19 cellular contexts compared by ENCODE assay signal in genomic region chr6:55778704-55779103, GRCh38.
DNase-seq lines count a peak whose midpoint lies in the region; ATAC-seq and TF ChIP-seq lines count a peak whose summit lies in the region.
"Had no signal": no experiment of that assay in that cellular context is flagged by ENCODE, and none has a peak within 500 bp of the region (broad histone marks: within the 10 kb centered on the region; RNA-seq: fewer than 3 reads in every experiment).

No MANE protein-coding gene starts in this region.

- H4K20me1 ChIP-seq in H9 (ENCODE audit: control insufficient read depth, insufficient read depth, insufficient read length): no peaks in the 10 kb centered on the region
- H4K20me1 ChIP-seq: BLaER1 had no signal

- no peak overlapping the region for H2BK20ac ChIP-seq in H9 (ENCODE audit: low read depth, low read length, poor library complexity, severe bottlenecking)

- no peaks in the 10 kb centered on the region for H3K36me3 ChIP-seq in heart right ventricle
- H3K36me3 ChIP-seq: BLaER1, Peyer's patch had no signal

- H3K4me3 Mint-ChIP-seq in activated CD4-positive, alpha-beta T cell treated with anti-CD3 and anti-CD28 coated beads for 36 hours: no peak overlapping the region
- no peak overlapping the region for H3K4me3 Mint-ChIP-seq in H9
- H3K4me3 Mint-ChIP-seq: CD8-positive, alpha-beta memory T cell had no signal

- H3K4me3 ChIP-seq in heart right ventricle: no peak overlapping the region
- H3K4me3 ChIP-seq: BLaER1, Peyer's patch had no signal

- H4K5ac ChIP-seq in H9 (ENCODE audit: insufficient read length, low read depth, low read length): no peak overlapping the region

- no peaks in the 10 kb centered on the region for H3K79me2 ChIP-seq in H9 (ENCODE audit: insufficient read depth, low read length)

- H3K56ac ChIP-seq in H9 (ENCODE audit: insufficient read length, low read depth, low read length): no peak overlapping the region

- no peak overlapping the region for H2BK15ac ChIP-seq in H9 (ENCODE audit: low read depth, low read length)

- H3K18ac ChIP-seq in H9 (ENCODE audit: insufficient read length, low read depth, low read length): no peak overlapping the region

- no peaks in the 10 kb centered on the region for H3K27me3 Mint-ChIP-seq in activated CD4-positive, alpha-beta T cell treated with anti-CD3 and anti-CD28 coated beads for 36 hours
- H3K27me3 Mint-ChIP-seq in H9 (ENCODE audit: low read depth): no peaks in the 10 kb centered on the region
- H3K27me3 Mint-ChIP-seq: CD8-positive, alpha-beta memory T cell had no signal

- no peaks in the 10 kb centered on the region for H3K36me3 Mint-ChIP-seq in activated CD4-positive, alpha-beta T cell treated with anti-CD3 and anti-CD28 coated beads for 36 hours (ENCODE audit: low read depth)
- no peaks in the 10 kb centered on the region for H3K36me3 Mint-ChIP-seq in H9 (ENCODE audit: insufficient read depth in 1 of 3, low read depth in 3 of 3)
- H3K36me3 Mint-ChIP-seq: CD8-positive, alpha-beta memory T cell had no signal

- no peak overlapping the region for H3K23ac ChIP-seq in H9 (ENCODE audit: insufficient read length, low read depth, low read length)

- H3K79me1 ChIP-seq in H9 (ENCODE audit: insufficient read depth, low read depth, low read length, poor library complexity, severe bottlenecking): no peaks in the 10 kb centered on the region

- peak; percentile 36 for ATAC-seq in activated CD4-positive, alpha-beta T cell treated with anti-CD3 and anti-CD28 coated beads for 36 hours
- ATAC-seq in HG02759 (IDR thresholded peaks at IDR 0.05; ENCODE audit: unreplicated experiment) (peak; percentile 39), HG03354 (IDR thresholded peaks at IDR 0.05; ENCODE audit: poor library complexity, severe bottlenecking, unreplicated experiment) (peak; percentile 64), heart right ventricle (no peak)
- ATAC-seq: SK-N-SH treated with all-trans-retinoic acid at 6 μM for 48 hours had no signal

- no peaks in the 10 kb centered on the region for H3K27me3 ChIP-seq in H9 (ENCODE audit: insufficient read depth, low read length)
- no peaks in the 10 kb centered on the region for H3K27me3 ChIP-seq in heart right ventricle
- H3K27me3 ChIP-seq: BLaER1, Peyer's patch had no signal

- H3T11ph ChIP-seq in H9 (ENCODE audit: low read length): no peak overlapping the region

- H3K23me2 ChIP-seq in H9 (ENCODE audit: insufficient read length, low read depth, low read length, poor library complexity, severe bottlenecking): no peaks in the 10 kb centered on the region

- intact Hi-C loops in activated CD4-positive, alpha-beta T cell treated with anti-CD3 and anti-CD28 coated beads for 36 hours (cut with DNase I, micrococcal nuclease): no loop called here
- intact Hi-C loops in heart right ventricle (cut with DNase I): no loop called here

- no peak overlapping the region for H3K27ac Mint-ChIP-seq in activated CD4-positive, alpha-beta T cell treated with anti-CD3 and anti-CD28 coated beads for 36 hours
- no peak overlapping the region for H3K27ac Mint-ChIP-seq in H9
- H3K27ac Mint-ChIP-seq: CD8-positive, alpha-beta memory T cell had no signal

- CTCF ChIA-PET in activated CD4-positive, alpha-beta T cell treated with anti-CD3 and anti-CD28 coated beads for 36 hours (lab: Charles Lee): no interaction called here

- TF ChIP-seq CTCF in H9 (conservative IDR thresholded peaks at IDR 0.05): no peak
- TF ChIP-seq CTCF in heart right ventricle (IDR thresholded peaks at IDR 0.05): no peak

- H2BK12ac ChIP-seq in H9 (ENCODE audit: insufficient read length, low read depth, low read length): no peak overlapping the region

- no peaks in the 10 kb centered on the region for H3K9me3 ChIP-seq in H9 (ENCODE audit: control insufficient read depth, low read depth, low read length)
- no peaks in the 10 kb centered on the region for H3K9me3 ChIP-seq in heart right ventricle
- H3K9me3 ChIP-seq: BLaER1, Peyer's patch had no signal

- no peak for DNase-seq in activated CD4-positive, alpha-beta T cell treated with anti-CD3 and anti-CD28 coated beads for 36 hours
- DNase-seq in activated CD4-positive, alpha-beta T cell treated with anti-CD3 and anti-CD28 coated beads for 4 hours: no peak
- DNase-seq in H9 (no peak), heart right ventricle (no peak)
- DNase-seq in stimulated activated CD4-positive, alpha-beta T cell treated with anti-CD3 and anti-CD28 coated beads, Interleukin-1b, Interleukin-23, amount 100 ng/mL, for 48 hours: no peak
- no peak for DNase-seq in activated naive CD4-positive, alpha-beta T cell treated with anti-CD3 and anti-CD28 coated beads, Interleukin-2, amount 50 U/mL, for 16 hours
- DNase-seq: CD8-positive, alpha-beta memory T cell; GF-D8; HCEC 1CT; NCI-H1092; NCI-H345; Peyer's patch; Right ventricle myocardium superior had no signal

- H3K9ac ChIP-seq in H9 (ENCODE audit: extremely low read depth, insufficient read length, low read length): no peak overlapping the region
- H3K9ac ChIP-seq: BLaER1, KMS-11 had no signal

- no peak overlapping the region for H3K14ac ChIP-seq in H9 (ENCODE audit: insufficient read depth, low read length)

- H4K91ac ChIP-seq in H9 (ENCODE audit: insufficient read length, low read depth, low read length): no peak overlapping the region

- no peak overlapping the region for H3K4ac ChIP-seq in H9 (ENCODE audit: low read depth, low read length)

- no peaks in the 10 kb centered on the region for H3K4me1 Mint-ChIP-seq in activated CD4-positive, alpha-beta T cell treated with anti-CD3 and anti-CD28 coated beads for 36 hours
- H3K4me1 Mint-ChIP-seq in H9: peaks cover 27 to 28% of the 10 kb centered on the region in 2 experiments
- H3K4me1 Mint-ChIP-seq: CD8-positive, alpha-beta memory T cell had no signal

- no peak overlapping the region for H2BK5ac ChIP-seq in H9 (ENCODE audit: insufficient read length, low read length)

- POLR2A ChIA-PET in activated CD4-positive, alpha-beta T cell treated with anti-CD3 and anti-CD28 coated beads for 36 hours (lab: Charles Lee): no interaction called here

- no peak overlapping the region for H4K8ac ChIP-seq in H9 (replicated peaks; ENCODE audit: insufficient read length, low read depth, low read length)

- no peaks in the 10 kb centered on the region for H3K9me3 Mint-ChIP-seq in activated CD4-positive, alpha-beta T cell treated with anti-CD3 and anti-CD28 coated beads for 36 hours (ENCODE audit: low read depth)
- no peaks in the 10 kb centered on the region for H3K9me3 Mint-ChIP-seq in H9

- H2BK120ac ChIP-seq in H9 (ENCODE audit: low read depth, low read length, poor library complexity, severe bottlenecking): no peak overlapping the region

- no peak overlapping the region for H3K4me2 ChIP-seq in H9 (ENCODE audit: insufficient read depth, insufficient read length, low read length)
- H3K4me2 ChIP-seq: BLaER1, KMS-11 had no signal

- no peak overlapping the region for H2AFZ ChIP-seq in H9 (ENCODE audit: low read length)

- no peak overlapping the region for H2AK5ac ChIP-seq in H9 (ENCODE audit: insufficient read length, low read length)

- no peak overlapping the region for H3K27ac ChIP-seq in H9 (ENCODE audit: insufficient read length, low read depth, low read length)
- no peak overlapping the region for H3K27ac ChIP-seq in heart right ventricle
- H3K27ac ChIP-seq: 22Rv1, BLaER1, KMS-11, Peyer's patch had no signal

- no CpG with 5 or more reads among the region's 2 CpGs for WGBS in H9 (ENCODE audit: extremely low coverage, insufficient read length, low lambda C conversion rate)
- 92 to 95% methylated on average over 2 of the region's 2 CpGs for WGBS in heart right ventricle, 2 donors

- H3K4me1 ChIP-seq in H9 (ENCODE audit: insufficient read depth, low read length) (peaks cover 3% of the 10 kb centered on the region; the same call in 1 of the 2 replicates), heart right ventricle (no peaks in the 10 kb centered on the region)
- H3K4me1 ChIP-seq: Peyer's patch had no signal

Comparison
In these comparisons a context has a peak if more than half of its experiments do, and no peak if none do; other contexts are left out.
1. ATAC-seq: peak in activated CD4-positive, alpha-beta T cell treated with anti-CD3 and anti-CD28 coated beads for 36 hours (single experiment), HG02759 (single experiment) and HG03354 (single experiment); none in heart right ventricle (0 of 8).